ENCODE assay signal across 8 cellular contexts in the genomic region with DNA sequence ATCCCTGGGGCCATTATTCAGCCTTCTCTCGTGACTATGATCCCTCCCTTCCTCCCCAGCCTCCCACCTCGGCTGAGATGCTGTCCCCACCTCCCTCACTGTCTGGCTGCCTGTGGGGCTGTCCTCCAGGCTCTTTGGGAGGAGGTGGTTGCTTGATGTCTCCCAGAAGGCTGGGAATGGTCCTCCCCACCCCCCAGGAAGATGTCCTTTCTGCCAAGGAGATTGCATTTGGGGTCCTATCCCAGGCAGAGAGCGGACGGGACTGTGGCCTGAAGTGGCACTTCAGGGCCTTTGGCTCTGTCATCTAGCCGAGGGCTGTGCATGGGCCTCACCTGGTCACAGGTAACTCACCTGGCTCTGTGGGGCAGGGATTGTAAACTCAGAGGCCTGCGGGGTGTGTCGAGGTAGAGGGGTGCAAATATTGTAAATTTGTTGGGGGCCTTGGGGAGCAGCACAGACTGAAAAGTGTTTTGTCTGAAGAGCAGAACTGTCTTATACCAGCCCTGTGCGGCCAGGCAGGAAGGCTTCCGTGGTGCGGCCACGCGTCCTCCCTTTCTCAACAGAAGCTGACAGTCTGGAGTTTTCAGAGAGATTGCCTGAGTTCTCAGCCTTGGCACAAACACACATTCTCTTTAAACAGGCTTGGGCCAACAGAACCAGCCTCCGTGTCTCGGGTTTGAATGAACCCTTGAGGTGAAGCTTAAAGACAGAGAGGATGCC.
DNase-seq lines count a peak whose midpoint lies in the region; ATAC-seq, FAIRE-seq and TF ChIP-seq lines count a peak whose summit lies in the region.

No MANE protein-coding gene starts in this region.

- peaks cover 10 to 35% (median 22%) of the 10 kb centered on the region in 3 donors for H3K4me1 Mint-ChIP-seq in T-cell

- POLR2A ChIA-PET in T-cell (lab: Charles Lee) = no interaction called here

- ATAC-seq in T-cell (replicated peaks in 1 of 4) (peak in 2 of 4 experiments; percentile 19 to 26), foreskin keratinocyte (no peak), HG03108 (IDR thresholded peaks at IDR 0.05; ENCODE audit: unreplicated experiment) (no peak)

- no peak for TF ChIP-seq CTCF in foreskin keratinocyte (conservative IDR thresholded peaks at IDR 0.05)

- no peak for TF ChIP-seq POLR2A in GM12892 (IDR thresholded peaks at IDR 0.05; ENCODE audit: low read depth, low read length)

- no peaks in the 10 kb centered on the region for H3K36me3 Mint-ChIP-seq in T-cell

- H3K4me3 ChIP-seq in skin epidermis = peak overlapping the region in 3 of 7 experiments; percentile 38 to 57 (median 47)

- no peaks in the 10 kb centered on the region for H3K27me3 Mint-ChIP-seq in T-cell

- no peaks in the 10 kb centered on the region for H3K9me3 Mint-ChIP-seq in T-cell

- H3K27me3 ChIP-seq in foreskin keratinocyte = no peaks in the 10 kb centered on the region

- DNase-seq in GM12892 (ENCODE audit: insufficient read length) (peak; percentile 5), T-cell (no peak), foreskin keratinocyte (no peak), HCEC 1CT (no peak), NCI-H446 (lab: John Stamatoyannopoulos, UW) (no peak)
- no peak for DNase-seq in stimulated activated CD4-positive, alpha-beta T cell treated with anti-CD3 and anti-CD28 coated beads, Interleukin-4, amount 100 ng/mL, for 4 hours

- H3K27ac Mint-ChIP-seq in T-cell = peak overlapping the region; percentile 44 to 88

- H3K4me3 Mint-ChIP-seq in T-cell = peak overlapping the region in 1 of 3 donors; percentile 87

- FAIRE-seq in GM12892 (lab: Jason Lieb, UNC) = no peak

- H3K27ac ChIP-seq in foreskin keratinocyte = peak overlapping the region; percentile 88
- peak overlapping the region; percentile 66 to 97 (median 89) for H3K27ac ChIP-seq in skin epidermis

- CTCF ChIA-PET in T-cell (lab: Charles Lee) = no interaction called here

- H3K4me1 ChIP-seq in foreskin keratinocyte = peaks cover 3% of the 10 kb centered on the region
